In genomic region chr1:57959727-57960300, GRCh38 we compare ENCODE assay signal across 21 cellular contexts.
"Had no signal": no experiment of that assay in that cellular context is flagged by ENCODE, and none has a peak within 500 bp of the region (broad histone marks: within the 10 kb centered on the region; RNA-seq: fewer than 3 reads in every experiment).

No MANE protein-coding gene starts in this region.

- FAIRE-seq: pancreas had no signal

- ATAC-seq: activated CD8-positive, alpha-beta T cell treated with anti-CD3 and anti-CD28 coated beads for 36 hours; esophagus mucosa; gastrocnemius medialis; heart left ventricle; naive thymus-derived CD4-positive, alpha-beta T cell; pancreas; stimulated activated memory B cell treated with anti-CD40 and anti-IgM and Interleukin-4, amounts not matched to agents 10 μg/mL and 1 μg/mL and 100 μg/mL, for 72 hours; T-cell; upper lobe of right lung had no signal

- H3K27me3 ChIP-seq: brain microvascular endothelial cell, gastrocnemius medialis, heart left ventricle, pancreas, spleen, upper lobe of right lung had no signal

- H3K36me3 ChIP-seq: brain microvascular endothelial cell, gastrocnemius medialis, heart left ventricle, pancreas, spleen, upper lobe of right lung had no signal

- DNase-seq: activated CD4-positive, alpha-beta T cell treated with anti-CD3 and anti-CD28 coated beads, Interleukin-2, amount 10 ng/mL, durations not matched to agents 24 days and 14 days; activated CD4-positive, CD25-positive, alpha-beta regulatory T cell; activated CD8-positive, alpha-beta T cell treated with anti-CD3 and anti-CD28 coated beads for 36 hours; activated naive CD4-positive, alpha-beta T cell treated with Interleukin-2 at 50 U/mL for 16 hours; activated naive CD8-positive, alpha-beta T cell treated with anti-CD3 and anti-CD28 coated beads, Interleukin-2, amount 10 ng/mL, durations not matched to agents 7 days and 5 days; activated T-cell treated with anti-CD3 and anti-CD28 coated beads, Interleukin-2, amount 50 U/mL, for 24 hours; brain microvascular endothelial cell; central memory CD4-positive, alpha-beta T cell; cortex of kidney; effector CD8-positive, alpha-beta T cell; gastrocnemius medialis; heart left ventricle; mesenchymal stem cell; naive thymus-derived CD4-positive, alpha-beta T cell; pancreas; spleen; stimulated activated CD4-positive, alpha-beta T cell treated with anti-CD3 and anti-CD28 coated beads, Interleukin-4, amount 100 ng/mL, for 4 hours; T-cell; upper lobe of right lung had no signal

- H3K9me3 ChIP-seq: gastrocnemius medialis, heart left ventricle, pancreas, spleen, upper lobe of right lung had no signal

- H3K27ac ChIP-seq: brain microvascular endothelial cell, gastrocnemius medialis, heart left ventricle, pancreas, spleen, upper lobe of right lung had no signal

- H3K4me3 ChIP-seq: gastrocnemius medialis, heart left ventricle, pancreas, spleen, upper lobe of right lung had no signal

- H3K4me1 ChIP-seq: gastrocnemius medialis, pancreas, spleen, upper lobe of right lung had no signal
